In genomic region chr20:36259177-36259835, GRCh38 we compare ENCODE assay signal across 20 cellular contexts. TPM values are rescaled to one million over a fixed set of nuclear protein-coding genes. Genes with fewer than 3 reads are reported as not detected.
A peak's percentile ranks its signal among the peaks of the same experiment; 100 is the strongest.
DNase-seq lines count a peak whose midpoint lies in the region; ATAC-seq and TF ChIP-seq lines count a peak whose summit lies in the region.
"Had no signal": no experiment of that assay in that cellular context is flagged by ENCODE, and none has a peak within 500 bp of the region (broad histone marks: within the 10 kb centered on the region; RNA-seq: fewer than 3 reads in every experiment).

No MANE protein-coding gene starts in this region.

- ATAC-seq in GM21529 (IDR thresholded peaks at IDR 0.05; ENCODE audit: unreplicated experiment) (no peak), left lobe of liver (no peak)
- ATAC-seq: Right ventricle myocardium inferior had no signal

- TF ChIP-seq CTCF in endodermal cell (conservative IDR thresholded peaks at IDR 0.05) (no peak), osteoblast (IDR thresholded peaks at IDR 0.05; ENCODE audit: extremely low read depth, low read depth, low read length) (no peak)

- no peak overlapping the region for H2AFZ ChIP-seq in osteoblast (ENCODE audit: low read length)

- 14 to 29% methylated on average over 13 of the region's 13 CpGs for WGBS in endodermal cell (ENCODE audit: insufficient coverage in 1 of 2, insufficient read length in 1 of 2), 2 experiments

- no peak overlapping the region for H3K9ac ChIP-seq in endodermal cell (ENCODE audit: extremely low read depth, low read length, poor library complexity, severe bottlenecking)

- CTCF ChIA-PET in activated CD4-positive, alpha-beta T cell treated with anti-CD3 and anti-CD28 coated beads, Interleukin-2, amount 10 ng/mL, durations not matched to agents 7 days and 5 days (lab: Charles Lee): no interaction called here

- H3K9me3 ChIP-seq in endodermal cell (ENCODE audit: control insufficient read depth, low read length) (no peaks in the 10 kb centered on the region), osteoblast (ENCODE audit: low read depth, low read length) (no peaks in the 10 kb centered on the region)
- H3K9me3 ChIP-seq: BE2C had no signal

- peaks cover 4% of the 10 kb centered on the region for H3K4me1 ChIP-seq in endodermal cell (ENCODE audit: control insufficient read depth, insufficient read depth, low read length)
- no peaks in the 10 kb centered on the region for H3K4me1 ChIP-seq in osteoblast (ENCODE audit: insufficient read depth, low read length)
- H3K4me1 ChIP-seq: BE2C had no signal

- H3K36me3 ChIP-seq in endodermal cell (ENCODE audit: control insufficient read depth, insufficient read depth, low read length) (peaks cover 14% of the 10 kb centered on the region), osteoblast (ENCODE audit: insufficient read depth, low read length) (peaks cover 15% of the 10 kb centered on the region)

- H3K36me3 Mint-ChIP-seq in activated CD4-positive, alpha-beta T cell treated with anti-CD3 and anti-CD28 coated beads, Interleukin-2, amount 10 ng/mL, durations not matched to agents 7 days and 5 days (ENCODE audit: low read depth): peaks cover 10% of the 10 kb centered on the region
- H3K36me3 Mint-ChIP-seq in endodermal cell (ENCODE audit: low read depth): peaks cover 21% of the 10 kb centered on the region

- no peaks in the 10 kb centered on the region for H3K4me1 Mint-ChIP-seq in activated CD4-positive, alpha-beta T cell treated with anti-CD3 and anti-CD28 coated beads, Interleukin-2, amount 10 ng/mL, durations not matched to agents 7 days and 5 days
- H3K4me1 Mint-ChIP-seq in endodermal cell: peaks cover 15% of the 10 kb centered on the region

- H3K27ac ChIP-seq in endodermal cell (ENCODE audit: low read depth, low read length): no peak overlapping the region
- H3K27ac ChIP-seq in osteoblast (ENCODE audit: low read depth, low read length): no peak overlapping the region

- H3K4me3 ChIP-seq in endodermal cell (ENCODE audit: low read length) (peak overlapping the region; percentile 49), osteoblast (ENCODE audit: insufficient read depth, low read length) (no peak overlapping the region)

- no peaks in the 10 kb centered on the region for H3K79me2 ChIP-seq in osteoblast (ENCODE audit: insufficient read depth, low read length)

- no peaks in the 10 kb centered on the region for H3K27me3 Mint-ChIP-seq in activated CD4-positive, alpha-beta T cell treated with anti-CD3 and anti-CD28 coated beads, Interleukin-2, amount 10 ng/mL, durations not matched to agents 7 days and 5 days
- H3K27me3 Mint-ChIP-seq in endodermal cell (ENCODE audit: insufficient read depth): peaks cover 15% of the 10 kb centered on the region
- H3K27me3 Mint-ChIP-seq: CD4-positive, alpha-beta T cell had no signal

- no peak for DNase-seq in activated CD4-positive, alpha-beta T cell treated with anti-CD3 and anti-CD28 coated beads, Interleukin-2, amount 10 ng/mL, durations not matched to agents 7 days and 5 days
- DNase-seq in activated CD4-positive, alpha-beta T cell treated with anti-CD3 and anti-CD28 coated beads, Interleukin-2, amount 50 U/mL, for 48 hours: no peak
- peak; percentile 46 for DNase-seq in NCI-H82 treated with DMSO at 0.1 percent for 48 hours (lab: John Stamatoyannopoulos, UW; ENCODE audit: unreplicated experiment)
- DNase-seq in endodermal cell: peak; percentile 93
- peak; percentile 82 for DNase-seq in osteoblast (ENCODE audit: insufficient read length, low spot score, missing footprints)
- DNase-seq in effector CD4-positive, alpha-beta T cell: no peak
- DNase-seq in left lobe of liver (ENCODE audit: low spot score): no peak
- DNase-seq: 8988T; BE2C; CD4-positive, alpha-beta T cell; DMS53; HFFc6; IMR-90; Kasumi-1; NCI-H1105 treated with DMSO at 0.1 percent for 48 hours; NCI-H1694 treated with DMSO at 0.1 percent for 48 hours; NCI-H2171; NCI-H748 treated with DMSO at 0.1 percent for 48 hours had no signal

- H3K27me3 ChIP-seq in endodermal cell (ENCODE audit: control insufficient read depth, insufficient read depth, low read length, poor library complexity, severe bottlenecking) (peaks cover 4% of the 10 kb centered on the region), osteoblast (ENCODE audit: insufficient read depth, low read length) (no peaks in the 10 kb centered on the region)
- H3K27me3 ChIP-seq: BE2C had no signal

- no peaks in the 10 kb centered on the region for H4K20me1 ChIP-seq in osteoblast (ENCODE audit: insufficient read depth, low read length)

- POLR2A ChIA-PET in activated CD4-positive, alpha-beta T cell treated with anti-CD3 and anti-CD28 coated beads, Interleukin-2, amount 10 ng/mL, durations not matched to agents 7 days and 5 days (lab: Charles Lee): no interaction called here

- H3K27ac Mint-ChIP-seq in activated CD4-positive, alpha-beta T cell treated with anti-CD3 and anti-CD28 coated beads, Interleukin-2, amount 10 ng/mL, durations not matched to agents 7 days and 5 days: peak overlapping the region; percentile 4
- H3K27ac Mint-ChIP-seq in endodermal cell: peak overlapping the region; percentile 46
- H3K27ac Mint-ChIP-seq: CD4-positive, alpha-beta T cell; HFFc6 had no signal

- no peak overlapping the region for H3K4me2 ChIP-seq in osteoblast (ENCODE audit: insufficient read depth, low read length)

- no peaks in the 10 kb centered on the region for H3K9me3 Mint-ChIP-seq in activated CD4-positive, alpha-beta T cell treated with anti-CD3 and anti-CD28 coated beads, Interleukin-2, amount 10 ng/mL, durations not matched to agents 7 days and 5 days
- no peaks in the 10 kb centered on the region for H3K9me3 Mint-ChIP-seq in endodermal cell
- H3K9me3 Mint-ChIP-seq: CD4-positive, alpha-beta T cell; HFFc6 had no signal

- H3K4me3 Mint-ChIP-seq in activated CD4-positive, alpha-beta T cell treated with anti-CD3 and anti-CD28 coated beads, Interleukin-2, amount 10 ng/mL, durations not matched to agents 7 days and 5 days: no peak overlapping the region
- H3K4me3 Mint-ChIP-seq in endodermal cell: no peak overlapping the region
- H3K4me3 Mint-ChIP-seq: CD4-positive, alpha-beta T cell; HFFc6 had no signal

RNA-seq across cellular contexts. Expression of gene AAR2, which starts 23.0 kb away (rescaled TPM):
- 10 to 100 TPM; 22.5 to 23.0 TPM for total RNA-seq in activated CD4-positive, alpha-beta T cell treated with anti-CD3 and anti-CD28 coated beads, Interleukin-2, amount 10 ng/mL, durations not matched to agents 7 days and 5 days
- 10 to 100 TPM; 23.5 to 24.3 TPM for total RNA-seq in endodermal cell
- polyA plus RNA-seq in endodermal cell (2013, experiment 1 of 2): 31.3 TPM
- polyA plus RNA-seq in endodermal cell (2013, experiment 2 of 2): 27.6 TPM
- total RNA-seq in osteoblast: 28.3 and 29.0 TPM in 2 replicates
- total RNA-seq in left lobe of liver: 10.6 TPM

RNA-seq across cellular contexts. Expression of gene DLGAP4, which starts 46.8 kb away (rescaled TPM):
- 10 to 100 TPM; 26.2 to 29.5 TPM for total RNA-seq in activated CD4-positive, alpha-beta T cell treated with anti-CD3 and anti-CD28 coated beads, Interleukin-2, amount 10 ng/mL, durations not matched to agents 7 days and 5 days
- total RNA-seq in endodermal cell (10 to 100 TPM; 62.9 to 78.2 TPM), osteoblast (17.4 and 18.1 TPM in 2 replicates), left lobe of liver (20.0 TPM)
- 94.6 TPM for polyA plus RNA-seq in endodermal cell (2013, experiment 1 of 2)
- 90.8 TPM for polyA plus RNA-seq in endodermal cell (2013, experiment 2 of 2)

Comparison
In these comparisons a context has a peak if more than half of its experiments do, and no peak if none do; other contexts are left out.
1. DNase-seq: peak in NCI-H82 treated with DMSO at 0.1 percent for 48 hours (single experiment), endodermal cell (single experiment) and osteoblast (single experiment); none in activated CD4-positive, alpha-beta T cell treated with anti-CD3 and anti-CD28 coated beads, Interleukin-2, amount 10 ng/mL, durations not matched to agents 7 days and 5 days (single experiment), activated CD4-positive, alpha-beta T cell treated with anti-CD3 and anti-CD28 coated beads, Interleukin-2, amount 50 U/mL, for 48 hours (0 of 2), effector CD4-positive, alpha-beta T cell (single experiment) and left lobe of liver (single experiment).